Comparison of ENCODE assay signal across 8 cellular contexts in the genomic region with DNA sequence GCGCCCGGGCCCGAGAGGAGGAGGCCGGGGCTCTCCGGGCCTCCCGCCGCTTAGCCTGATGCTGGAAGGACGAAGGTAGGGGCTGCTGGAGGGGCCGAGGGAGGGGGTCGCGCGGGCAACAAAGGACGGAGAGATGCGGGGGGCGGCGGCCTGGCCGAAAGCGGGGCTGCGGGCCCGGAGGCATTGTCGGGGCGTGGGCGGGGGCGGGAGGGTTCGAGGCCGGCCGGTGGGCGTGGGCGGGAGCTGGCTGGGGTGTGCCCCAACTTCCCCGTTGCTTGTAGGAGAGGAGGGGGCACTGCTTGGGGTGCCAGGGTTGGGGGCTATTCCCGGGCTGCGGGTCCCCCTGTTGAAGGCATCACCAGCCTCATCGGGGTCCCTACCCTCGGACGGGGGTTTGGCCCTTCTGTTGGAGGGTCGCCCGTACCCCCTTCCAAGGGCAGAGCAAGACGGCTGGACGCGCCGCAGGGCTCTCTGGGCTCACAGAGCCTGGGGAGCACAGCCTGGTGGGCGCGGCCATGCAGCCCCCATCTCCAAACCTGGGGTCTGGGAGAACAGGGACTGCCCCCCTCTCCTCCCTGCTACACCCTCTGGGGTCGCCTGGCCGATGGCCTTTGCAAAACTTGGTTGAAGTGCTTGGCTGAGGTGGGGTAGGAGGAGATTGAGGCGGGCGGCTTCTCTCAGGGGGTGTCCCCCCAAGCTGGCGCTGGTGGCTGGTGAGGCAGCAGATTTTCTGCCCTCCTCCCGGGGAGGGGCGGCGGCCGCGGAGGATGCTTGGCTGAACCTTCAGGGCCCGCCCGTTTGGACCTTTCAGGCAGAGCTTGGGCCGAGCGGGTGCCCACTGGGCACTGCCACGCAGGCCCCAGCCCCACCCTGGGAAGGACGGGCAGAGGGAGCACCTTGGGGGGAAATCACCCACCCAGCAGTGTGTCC. TPM values are rescaled to one million over a fixed set of nuclear protein-coding genes. Genes with fewer than 3 reads are reported as not detected.
DNase-seq lines count a peak whose midpoint lies in the region; ATAC-seq, FAIRE-seq and TF ChIP-seq lines count a peak whose summit lies in the region.

No MANE protein-coding gene starts in this region.

- POLR2A ChIA-PET in T-cell (lab: Charles Lee): interaction anchor here in 1 of 2 donors (0.5 kb wide), 1 partner anchor 103 kb away, joined by 6 read pairs; no protein-coding TSS in a partner anchor
- POLR2A ChIA-PET in HepG2 (lab: Yijun Ruan, JAX): interaction anchor here (4.1 to 8.4 kb wide), 3 partner anchors 10 to 27 kb away, joined by 18 to 60 read pairs (median 43); no protein-coding TSS in a partner anchor

- H3K4me3 Mint-ChIP-seq in T-cell: peak overlapping the region; percentile 59 to 67 (median 65)
- H3K4me3 Mint-ChIP-seq in chondrocyte (ENCODE audit: unreplicated experiment): peak overlapping the region; percentile 75
- H3K4me3 Mint-ChIP-seq in stimulated activated naive CD8-positive, alpha-beta T cell treated with anti-CD3 and anti-CD28 coated beads, Interleukin-15, Interleukin-2, amounts not matched to agents 100 ng/mL and 50 ng/mL, for 24 hours: peak overlapping the region; percentile 45

- H3K9ac ChIP-seq in HepG2 (ENCODE audit: insufficient read depth, low read depth, low read length): peak overlapping the region; percentile 75

- H3K27ac ChIP-seq in HepG2 (ENCODE audit: extremely low read length, insufficient read depth, low read length): peak overlapping the region; percentile 31

- 0% methylated on average over 8 of the region's 59 CpGs for WGBS in HepG2 (ENCODE audit: low lambda C conversion rate)

- TF ChIP-seq RAD21 in HepG2 (CRISPR knock-in tag; IDR thresholded peaks at IDR 0.05): no peak; the same call in 1 of the 2 replicates

- FAIRE-seq in HepG2 (lab: Jason Lieb, UNC): no peak

- peaks cover 2% of the 10 kb centered on the region; the same call in 1 of the 2 replicates for H4K20me1 ChIP-seq in HepG2 (ENCODE audit: insufficient read depth, low read length)

- H3K79me2 ChIP-seq in HepG2 (ENCODE audit: insufficient read depth, low read length): peaks cover 38% of the 10 kb centered on the region

- no peak for TF ChIP-seq EP300 in HepG2 (IDR thresholded peaks at IDR 0.05; ENCODE audit: low read depth in 2 of 2, low read length in 2 of 2)
- TF ChIP-seq EP300 in HepG2 (CRISPR knock-in tag; IDR thresholded peaks at IDR 0.05; ENCODE audit: borderline replicate concordance): no peak

- H3K36me3 Mint-ChIP-seq in T-cell: no peaks in the 10 kb centered on the region
- H3K36me3 Mint-ChIP-seq in chondrocyte (ENCODE audit: low read depth): no peaks in the 10 kb centered on the region
- H3K36me3 Mint-ChIP-seq in stimulated activated naive CD8-positive, alpha-beta T cell treated with anti-CD3 and anti-CD28 coated beads, Interleukin-15, Interleukin-2, amounts not matched to agents 100 ng/mL and 50 ng/mL, for 24 hours (ENCODE audit: low read depth): no peaks in the 10 kb centered on the region

- H3K4me1 Mint-ChIP-seq in T-cell (peaks cover 17 to 26% (median 20%) of the 10 kb centered on the region in 3 donors), chondrocyte (ENCODE audit: low read depth) (peaks cover 38% of the 10 kb centered on the region)
- peaks cover 32% of the 10 kb centered on the region for H3K4me1 Mint-ChIP-seq in stimulated activated naive CD8-positive, alpha-beta T cell treated with anti-CD3 and anti-CD28 coated beads, Interleukin-15, Interleukin-2, amounts not matched to agents 100 ng/mL and 50 ng/mL, for 24 hours (ENCODE audit: low read depth)

- no peak overlapping the region for H2AFZ ChIP-seq in HepG2 (ENCODE audit: low read length)

- DNase-seq in stimulated activated CD4-positive, alpha-beta T cell treated with anti-CD3 and anti-CD28 coated beads, Interleukin-2, amount 100 ng/mL, for 24 hours: peak; percentile 12 to 29
- DNase-seq in stimulated activated CD4-positive, alpha-beta T cell treated with anti-CD3 and anti-CD28 coated beads, Interleukin-2, amount 100 ng/mL, for 48 hours: no peak
- DNase-seq in T-cell (peak in 31 of 34 experiments; percentile 11 to 52 (median 36)), chondrocyte (ENCODE audit: low spot score) (no peak), HepG2 (ENCODE audit: low spot score) (no peak), foreskin melanocyte (no peak)

- TF ChIP-seq POLR2A in HepG2 (IDR thresholded peaks at IDR 0.05; ENCODE audit: insufficient read depth in 1 of 2, low read depth in 2 of 2, low read length in 2 of 2): no peak

- intact Hi-C loops in HepG2 (cut with micrococcal nuclease; ENCODE audit: unreplicated experiment): loop anchor here (5.0 kb wide), 2 partner anchors 33 to 112 kb away; no protein-coding TSS in a partner anchor

- H3K27me3 Mint-ChIP-seq in T-cell: peaks cover 0 to 3% of the 10 kb centered on the region in 2 donors
- H3K27me3 Mint-ChIP-seq in chondrocyte (ENCODE audit: low read depth): no peaks in the 10 kb centered on the region
- H3K27me3 Mint-ChIP-seq in stimulated activated naive CD8-positive, alpha-beta T cell treated with anti-CD3 and anti-CD28 coated beads, Interleukin-15, Interleukin-2, amounts not matched to agents 100 ng/mL and 50 ng/mL, for 24 hours: peaks cover 18% of the 10 kb centered on the region

- H3K4me3 ChIP-seq in HepG2 (replicated peaks in 1 of 3; ENCODE audit: insufficient read depth in 1 of 3, low read depth in 2 of 3, low read length in 3 of 3): peak overlapping the region; percentile 66 to 90 (median 83)

- H3K27me3 ChIP-seq in HepG2 (ENCODE audit: control insufficient read depth in 1 of 2, insufficient read depth in 2 of 2, low read length in 2 of 2): no peaks in the 10 kb centered on the region

- TF ChIP-seq CTCF in chondrocyte (IDR thresholded peaks at IDR 0.05) (no peak), HepG2 (CRISPR knock-in tag; IDR thresholded peaks at IDR 0.05) (no peak)

- H3K9me3 Mint-ChIP-seq in T-cell: no peaks in the 10 kb centered on the region
- no peaks in the 10 kb centered on the region for H3K9me3 Mint-ChIP-seq in chondrocyte (ENCODE audit: low read depth)
- H3K9me3 Mint-ChIP-seq in stimulated activated naive CD8-positive, alpha-beta T cell treated with anti-CD3 and anti-CD28 coated beads, Interleukin-15, Interleukin-2, amounts not matched to agents 100 ng/mL and 50 ng/mL, for 24 hours: no peaks in the 10 kb centered on the region

- no peaks in the 10 kb centered on the region for H3K9me3 ChIP-seq in HepG2 (ENCODE audit: low read length)

- BruUV-seq in HepG2 (replicated peaks; lab: Mats Ljungman, UMichigan): no TSS peak

- no peak overlapping the region for H3K27ac Mint-ChIP-seq in T-cell
- H3K27ac Mint-ChIP-seq in chondrocyte (ENCODE audit: unreplicated experiment): no peak overlapping the region
- no peak overlapping the region for H3K27ac Mint-ChIP-seq in stimulated activated naive CD8-positive, alpha-beta T cell treated with anti-CD3 and anti-CD28 coated beads, Interleukin-15, Interleukin-2, amounts not matched to agents 100 ng/mL and 50 ng/mL, for 24 hours

- CTCF ChIA-PET in T-cell (lab: Charles Lee) (interaction anchor here (0.5 to 0.6 kb wide), 2 partner anchors 83 to 112 kb away, joined by 3 read pairs; no protein-coding TSS in a partner anchor), HepG2 (lab: Yijun Ruan, JAX; ENCODE audit: low intra/inter-chr PET ratio, low total read pairs) (interaction anchor here (1.2 kb wide), 1 partner anchor 18 kb away, joined by 3 read pairs; no protein-coding TSS in a partner anchor)

- ATAC-seq in T-cell (replicated peaks in 1 of 4): peak; percentile 18 to 36 (median 27)
- no peak for ATAC-seq in HepG2
- no peak for ATAC-seq in HG03025 (IDR thresholded peaks at IDR 0.05; ENCODE audit: low FRiP score, unreplicated experiment)

- H3K36me3 ChIP-seq in HepG2 (replicated peaks in 1 of 2; ENCODE audit: control insufficient read depth in 1 of 2, insufficient read depth in 2 of 2, low read length in 2 of 2): no peaks in the 10 kb centered on the region

- in situ Hi-C loops in HepG2 (cut with HindIII; ENCODE audit: extremely low pct_ligation_motif_present, low pct_unique_long_range_greater_than_20kb): no loop called here

- peak overlapping the region; percentile 81 for H3K4me2 ChIP-seq in HepG2 (ENCODE audit: low read depth, low read length)

- H3K4me1 ChIP-seq in HepG2 (ENCODE audit: insufficient read depth, low read length): peaks cover 73% of the 10 kb centered on the region

RNA-seq across cellular contexts. Expression of gene CLIP2, which starts 0.7 kb away (rescaled TPM):
- total RNA-seq in T-cell: 1 to 10 TPM; 3.1 to 8.5 (median 6.3) TPM
- 27.0 to 33.0 TPM (median 32.6 TPM) in 3 replicates for total RNA-seq in chondrocyte
- 13.6 and 17.4 TPM in 2 replicates for total RNA-seq in HepG2 (2016; rRNA removed; fragmentation: Illumina TruSeq; extraction: Trizol)
- total RNA-seq in HepG2 (2016; cell fraction: cytosol; rRNA removed; fragmentation: Illumina TruSeq; extraction: Trizol; ENCODE audit: low read depth): 7.5 and 7.6 TPM in 2 replicates
- 10.6 and 19.9 TPM in 2 replicates for total RNA-seq in HepG2 (2016; cell fraction: insoluble cytoplasmic fraction; rRNA removed; fragmentation: Illumina TruSeq; extraction: Trizol)
- total RNA-seq in HepG2 (2016; cell fraction: membrane; rRNA removed; fragmentation: Illumina TruSeq; extraction: Trizol): 9.6 and 10.3 TPM in 2 replicates
- 15.2 and 16.4 TPM in 2 replicates for total RNA-seq in HepG2 (2016; cell fraction: nucleus; rRNA removed; fragmentation: Illumina TruSeq; extraction: Trizol)
- 6.5 and 9.2 TPM in 2 replicates for polyA plus RNA-seq in HepG2 (2011; rRNA removed)
- 6.5 and 7.4 TPM in 2 replicates for polyA plus RNA-seq in HepG2 (2011; cell fraction: cytosol; rRNA removed)
- 19.0 and 19.1 TPM in 2 replicates for polyA plus RNA-seq in HepG2 (2011; cell fraction: nucleus; rRNA removed)
- polyA plus RNA-seq in HepG2 (2012): 14.2 and 32.5 TPM in 2 replicates
- 1.6 and 1.8 TPM in 2 replicates for polyA plus RNA-seq in HepG2 (2016; cell fraction: cytosol; fragmentation: Illumina TruSeq; extraction: Trizol; ENCODE audit: low read depth)
- 10.0 and 13.1 TPM in 2 replicates for polyA plus RNA-seq in HepG2 (2016; cell fraction: insoluble cytoplasmic fraction; fragmentation: Illumina TruSeq; extraction: Trizol; ENCODE audit: low read depth)
- polyA plus RNA-seq in HepG2 (2016; cell fraction: membrane; fragmentation: Illumina TruSeq; extraction: Trizol; ENCODE audit: low read depth): 4.5 and 5.2 TPM in 2 replicates
- 22.6 and 24.8 TPM in 2 replicates for polyA plus RNA-seq in HepG2 (2016; cell fraction: nucleus; fragmentation: Illumina TruSeq; extraction: Trizol; ENCODE audit: insufficient read depth, low read depth)
- 2.9 and 19.1 TPM in 2 replicates for polyA minus RNA-seq in HepG2 (2011; rRNA and poly(A)+ RNA removed; ENCODE audit: low replicate concordance)
- polyA minus RNA-seq in HepG2 (2011; cell fraction: cytosol; rRNA and poly(A)+ RNA removed): 9.1 and 11.1 TPM in 2 replicates
- 14.3 and 17.3 TPM in 2 replicates for polyA minus RNA-seq in HepG2 (2011; cell fraction: nucleus; rRNA and poly(A)+ RNA removed)

RNA-seq across cellular contexts. Expression of gene RFC2, which starts 35.7 kb away (rescaled TPM):
- total RNA-seq in T-cell (10 to 100 TPM; 13.3 to 17.6 (median 14.8) TPM), chondrocyte (11.0 to 18.4 TPM (median 11.3 TPM) in 3 replicates), HepG2 (2016; rRNA removed; fragmentation: Illumina TruSeq; extraction: Trizol) (43.5 and 51.2 TPM in 2 replicates)
- total RNA-seq in HepG2 (2016; cell fraction: cytosol; rRNA removed; fragmentation: Illumina TruSeq; extraction: Trizol; ENCODE audit: low read depth): 22.7 TPM in 2 replicates
- total RNA-seq in HepG2 (2016; cell fraction: insoluble cytoplasmic fraction; rRNA removed; fragmentation: Illumina TruSeq; extraction: Trizol): 44.7 and 55.0 TPM in 2 replicates
- total RNA-seq in HepG2 (2016; cell fraction: membrane; rRNA removed; fragmentation: Illumina TruSeq; extraction: Trizol): 29.4 and 29.5 TPM in 2 replicates
- total RNA-seq in HepG2 (2016; cell fraction: nucleus; rRNA removed; fragmentation: Illumina TruSeq; extraction: Trizol): 16.1 and 16.4 TPM in 2 replicates
- 14.2 and 14.6 TPM in 2 replicates for polyA plus RNA-seq in HepG2 (2011; rRNA removed)
- 12.7 and 17.2 TPM in 2 replicates for polyA plus RNA-seq in HepG2 (2011; cell fraction: cytosol; rRNA removed)
- polyA plus RNA-seq in HepG2 (2011; cell fraction: nucleus; rRNA removed): 4.5 TPM in 2 replicates
- polyA plus RNA-seq in HepG2 (2012): 8.2 and 15.6 TPM in 2 replicates
- 20.5 and 22.0 TPM in 2 replicates for polyA plus RNA-seq in HepG2 (2016; cell fraction: cytosol; fragmentation: Illumina TruSeq; extraction: Trizol; ENCODE audit: low read depth)
- polyA plus RNA-seq in HepG2 (2016; cell fraction: insoluble cytoplasmic fraction; fragmentation: Illumina TruSeq; extraction: Trizol; ENCODE audit: low read depth): 64.2 and 73.3 TPM in 2 replicates
- 28.2 TPM in 2 replicates for polyA plus RNA-seq in HepG2 (2016; cell fraction: membrane; fragmentation: Illumina TruSeq; extraction: Trizol; ENCODE audit: low read depth)
- 27.9 and 32.8 TPM in 2 replicates for polyA plus RNA-seq in HepG2 (2016; cell fraction: nucleus; fragmentation: Illumina TruSeq; extraction: Trizol; ENCODE audit: insufficient read depth, low read depth)
- polyA minus RNA-seq in HepG2 (2011; rRNA and poly(A)+ RNA removed; ENCODE audit: low replicate concordance): 19.7 and 106 TPM in 2 replicates
- 11.3 and 12.6 TPM in 2 replicates for polyA minus RNA-seq in HepG2 (2011; cell fraction: cytosol; rRNA and poly(A)+ RNA removed)
- 9.6 and 11.5 TPM in 2 replicates for polyA minus RNA-seq in HepG2 (2011; cell fraction: nucleus; rRNA and poly(A)+ RNA removed)

Comparison
In these comparisons a context has a peak if more than half of its experiments do, and no peak if none do; other contexts are left out.
1. DNase-seq: peak in stimulated activated CD4-positive, alpha-beta T cell treated with anti-CD3 and anti-CD28 coated beads, Interleukin-2, amount 100 ng/mL, for 24 hours (2 of 2) and T-cell (31 of 34); none in stimulated activated CD4-positive, alpha-beta T cell treated with anti-CD3 and anti-CD28 coated beads, Interleukin-2, amount 100 ng/mL, for 48 hours (0 of 2), chondrocyte (single experiment), HepG2 (single experiment) and foreskin melanocyte (single experiment).
2. ATAC-seq: peak in T-cell (4 of 4); none in HepG2 (single experiment) and HG03025 (single experiment).
3. Peak in every context shown above with its lines, with median percentiles within 50 percentile points of each other: H3K4me3 Mint-ChIP-seq.